ENCODE assay signal across 24 cellular contexts in the genomic region with DNA sequence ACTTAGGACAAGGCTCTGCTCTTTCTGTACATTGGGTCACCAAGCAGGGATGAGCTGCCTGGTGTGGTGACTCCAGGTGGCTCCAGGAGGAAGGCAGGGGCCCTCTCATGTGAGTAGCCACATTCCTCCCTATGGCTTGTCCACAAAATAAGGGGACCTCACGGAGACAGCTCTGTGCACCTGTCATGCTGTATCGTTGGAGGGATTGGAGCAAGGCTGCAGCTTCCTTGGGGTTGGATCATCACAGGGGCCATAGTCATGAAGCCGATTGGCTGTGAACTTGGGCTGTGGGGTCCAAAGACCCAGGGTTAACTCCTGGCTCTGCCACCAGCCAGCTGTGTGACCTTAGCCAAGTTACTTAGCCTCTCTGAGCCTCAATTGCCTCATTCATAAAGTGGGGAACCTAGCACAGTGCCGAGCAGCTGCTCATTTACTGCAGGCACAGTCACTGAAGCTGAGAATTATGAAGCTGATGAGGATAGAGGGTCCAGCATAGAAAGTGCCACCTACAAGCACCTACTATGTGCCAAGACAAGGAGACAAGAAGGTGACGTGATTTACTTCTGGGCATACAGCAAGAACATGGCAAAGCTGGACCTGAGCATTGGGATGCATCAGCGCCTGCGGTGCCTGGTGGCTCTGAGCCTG. TPM values are rescaled to one million over a fixed set of nuclear protein-coding genes. Genes with fewer than 3 reads are reported as not detected.
DNase-seq lines count a peak whose midpoint lies in the region; ATAC-seq and TF ChIP-seq lines count a peak whose summit lies in the region.
"Had no signal": no experiment of that assay in that cellular context is flagged by ENCODE, and none has a peak within 500 bp of the region (broad histone marks: within the 10 kb centered on the region; RNA-seq: fewer than 3 reads in every experiment).

No MANE protein-coding gene starts in this region.

- H3K27me3 ChIP-seq in right cardiac atrium (ENCODE audit: control insufficient read depth, insufficient read depth), result no peaks in the 10 kb centered on the region
- no peaks in the 10 kb centered on the region for H3K27me3 ChIP-seq in gastroesophageal sphincter
- H3K27me3 ChIP-seq in psoas muscle (ENCODE audit: insufficient read depth in 3 of 3, low read length in 2 of 3), result no peaks in the 10 kb centered on the region
- H3K27me3 ChIP-seq: BE2C, body of pancreas, upper lobe of right lung had no signal

- H3K4me1 ChIP-seq in right cardiac atrium (ENCODE audit: control insufficient read depth, insufficient read depth, low read length), result peaks cover 9% of the 10 kb centered on the region
- peaks cover 0 to 49% (median 0%) of the 10 kb centered on the region in 3 donors for H3K4me1 ChIP-seq in gastroesophageal sphincter
- H3K4me1 ChIP-seq in psoas muscle, result peaks cover 55% of the 10 kb centered on the region
- H3K4me1 ChIP-seq: BE2C had no signal

- TF ChIP-seq POLR2A in gastroesophageal sphincter (IDR thresholded peaks at IDR 0.05), result no peak

- no peak overlapping the region for H3K4me3 Mint-ChIP-seq in T-helper 2 cell treated with Interferon-gamma antibody and Interleukin-4, amounts not matched to agents 5 μg/mL and 100 μg/mL, for 36 hours
- H3K4me3 Mint-ChIP-seq: activated CD8-positive, alpha-beta T cell treated with anti-CD3 and anti-CD28 coated beads for 36 hours; activated naive CD8-positive, alpha-beta T cell treated with anti-CD3 and anti-CD28 coated beads, Interleukin-2, amount 50 U/mL, for 24 hours; GM23338 had no signal

- 82% methylated on average over 7 of the region's 7 CpGs for WGBS in right cardiac atrium
- WGBS in gastroesophageal sphincter (ENCODE audit: low coverage in 1 of 2), 2 donors, result 80 to 86% methylated on average over 3 of the region's 7 CpGs
- 32 to 54% (median 34%) methylated on average over 7 of the region's 7 CpGs for WGBS in psoas muscle, 3 donors

- H3K9me3 ChIP-seq in right cardiac atrium (ENCODE audit: control insufficient read depth, low read length) (no peaks in the 10 kb centered on the region), gastroesophageal sphincter (no peaks in the 10 kb centered on the region), psoas muscle (no peaks in the 10 kb centered on the region)
- H3K9me3 ChIP-seq: BE2C, body of pancreas, upper lobe of right lung had no signal

- peaks cover 8% of the 10 kb centered on the region for H3K27me3 Mint-ChIP-seq in T-helper 2 cell treated with Interferon-gamma antibody and Interleukin-4, amounts not matched to agents 5 μg/mL and 100 μg/mL, for 36 hours (ENCODE audit: low read depth)
- H3K27me3 Mint-ChIP-seq: activated CD8-positive, alpha-beta T cell treated with anti-CD3 and anti-CD28 coated beads for 36 hours; activated naive CD8-positive, alpha-beta T cell treated with anti-CD3 and anti-CD28 coated beads, Interleukin-2, amount 50 U/mL, for 24 hours had no signal

- ATAC-seq in right cardiac atrium, result no peak
- ATAC-seq in left cardiac atrium, result no peak
- ATAC-seq in gastroesophageal sphincter, result no peak
- ATAC-seq in psoas muscle, result peak in 2 of 4 donors; percentile 2 to 8
- ATAC-seq: activated CD8-positive, alpha-beta T cell treated with anti-CD3 and anti-CD28 coated beads for 36 hours; activated naive CD8-positive, alpha-beta T cell treated with anti-CD3 and anti-CD28 coated beads, Interleukin-2, amount 50 U/mL, for 24 hours; body of pancreas; GM23338; upper lobe of right lung had no signal

- H3K27ac Mint-ChIP-seq in T-helper 2 cell treated with Interferon-gamma antibody and Interleukin-4, amounts not matched to agents 5 μg/mL and 100 μg/mL, for 36 hours, result no peak overlapping the region
- H3K27ac Mint-ChIP-seq: activated CD8-positive, alpha-beta T cell treated with anti-CD3 and anti-CD28 coated beads for 36 hours; activated naive CD8-positive, alpha-beta T cell treated with anti-CD3 and anti-CD28 coated beads, Interleukin-2, amount 50 U/mL, for 24 hours; GM23338 had no signal

- H3K4me3 ChIP-seq in right cardiac atrium (ENCODE audit: low read length), result no peak overlapping the region
- H3K4me3 ChIP-seq in gastroesophageal sphincter, result no peak overlapping the region
- no peak overlapping the region for H3K4me3 ChIP-seq in psoas muscle
- H3K4me3 ChIP-seq: body of pancreas, GM23338, lung, upper lobe of right lung had no signal

- peaks cover 18% of the 10 kb centered on the region for H3K4me1 Mint-ChIP-seq in T-helper 2 cell treated with Interferon-gamma antibody and Interleukin-4, amounts not matched to agents 5 μg/mL and 100 μg/mL, for 36 hours (ENCODE audit: low read depth)

- intact Hi-C loops in right cardiac atrium (cut with DNase I) (no loop called here), left cardiac atrium (cut with DNase I) (no loop called here), psoas muscle (cut with DNase I) (no loop called here)

- no peak for TF ChIP-seq EP300 in gastroesophageal sphincter (IDR thresholded peaks at IDR 0.05)

- H3K27ac ChIP-seq in right cardiac atrium (ENCODE audit: low read length) (peak overlapping the region; percentile 73), gastroesophageal sphincter (peak overlapping the region in 3 of 4 donors; percentile 18 to 64 (median 48)), psoas muscle (peak overlapping the region; percentile 89)
- H3K27ac ChIP-seq: upper lobe of right lung had no signal

- TF ChIP-seq CTCF in gastroesophageal sphincter (IDR thresholded peaks at IDR 0.05) (no peak), psoas muscle (IDR thresholded peaks at IDR 0.05) (no peak)

- no peaks in the 10 kb centered on the region for H3K36me3 Mint-ChIP-seq in T-helper 2 cell treated with Interferon-gamma antibody and Interleukin-4, amounts not matched to agents 5 μg/mL and 100 μg/mL, for 36 hours (ENCODE audit: low read depth)

- H3K36me3 ChIP-seq in gastroesophageal sphincter, result no peaks in the 10 kb centered on the region
- H3K36me3 ChIP-seq in psoas muscle (ENCODE audit: insufficient read depth in 1 of 2, low read depth in 1 of 2), result no peaks in the 10 kb centered on the region
- H3K36me3 ChIP-seq: BE2C, upper lobe of right lung had no signal

- H3K9me3 Mint-ChIP-seq in T-helper 2 cell treated with Interferon-gamma antibody and Interleukin-4, amounts not matched to agents 5 μg/mL and 100 μg/mL, for 36 hours, result no peaks in the 10 kb centered on the region
- H3K9me3 Mint-ChIP-seq: activated CD8-positive, alpha-beta T cell treated with anti-CD3 and anti-CD28 coated beads for 36 hours; activated naive CD8-positive, alpha-beta T cell treated with anti-CD3 and anti-CD28 coated beads, Interleukin-2, amount 50 U/mL, for 24 hours; GM23338 had no signal

- DNase-seq in right cardiac atrium, result no peak
- DNase-seq in left cardiac atrium, result no peak
- DNase-seq in psoas muscle, result peak in 1 of 2 donors; percentile 27
- no peak for DNase-seq in T-helper 2 cell treated with Interferon-gamma antibody and Interleukin-4, amounts not matched to agents 5 μg/mL and 100 μg/mL, for 36 hours (ENCODE audit: low spot score)
- no peak for DNase-seq in stimulated activated CD4-positive, alpha-beta T cell treated with anti-CD3 and anti-CD28 coated beads, Interleukin-4, amount 100 ng/mL, for 4 hours
- no peak for DNase-seq in activated T-cell treated with anti-CD3 and anti-CD28 coated beads, Interleukin-2, amount 50 U/mL, for 48 hours
- DNase-seq in NCI-H1417 (lab: John Stamatoyannopoulos, UW), result no peak
- DNase-seq: activated CD4-positive, alpha-beta T cell treated with anti-CD3 and anti-CD28 coated beads for 1 hour; activated CD8-positive, alpha-beta T cell treated with anti-CD3 and anti-CD28 coated beads for 36 hours; activated gamma-delta T cell treated with Interleukin-2 at 50 U/mL for 16 hours; activated naive CD8-positive, alpha-beta T cell treated with anti-CD3 and anti-CD28 coated beads, Interleukin-2, amount 50 U/mL, for 24 hours; BE2C; effector memory CD4-positive, alpha-beta T cell; GF-D8; KBM-7; MM.1S; NCI-H1436 treated with DMSO at 0.1 percent for 48 hours; NCI-H524; NK-92 treated with Interleukin-12 subunit alpha and Interleukin-12 subunit beta, amount 100 ng/mL, for 24 hours had no signal

RNA-seq across cellular contexts. Expression of gene KIAA0232, which starts 11.8 kb away (rescaled TPM):
- total RNA-seq in right cardiac atrium, result 10 to 100 TPM; 64.2 to 67.0 (median 66.6) TPM
- polyA plus RNA-seq in right cardiac atrium, result 21.8 TPM
- total RNA-seq in left cardiac atrium, result 10 to 100 TPM; 52.9 to 59.2 TPM
- total RNA-seq in gastroesophageal sphincter, result 10 to 100 TPM; 39.4 to 66.6 (median 47.1) TPM
- total RNA-seq in psoas muscle, result 10 to 100 TPM; 50.9 to 79.8 (median 56.8) TPM
- polyA plus RNA-seq in psoas muscle, result 10 to 100 TPM in 2 of 3 donors, 1 to 10 TPM in 1; 8.7 to 53.3 (median 20.8) TPM

RNA-seq across cellular contexts. Expression of gene BLOC1S4, which starts 54.7 kb away (rescaled TPM):
- total RNA-seq in right cardiac atrium (1 to 10 TPM; 7.5 to 9.1 (median 8.4) TPM), left cardiac atrium (10 to 100 TPM in 1 of 2 donors, 1 to 10 TPM in 1; 7.4 to 10.6 TPM), gastroesophageal sphincter (10 to 100 TPM; 10.1 to 20.7 (median 18.7) TPM), psoas muscle (10 to 100 TPM in 3 of 4 donors, 1 to 10 TPM in 1; 9.3 to 15.0 (median 14.2) TPM)
- polyA plus RNA-seq in right cardiac atrium (7.0 TPM), psoas muscle (10 to 100 TPM in 1 of 3 donors, 1 to 10 TPM in 2; 7.6 to 13.8 (median 9.7) TPM)
